In genomic region chr2:137913169-137913568, GRCh38 we compare ENCODE assay signal across 32 cellular contexts. TPM values are rescaled to one million over a fixed set of nuclear protein-coding genes. Genes with fewer than 3 reads are reported as not detected.
"Had no signal": no experiment of that assay in that cellular context is flagged by ENCODE, and none has a peak within 500 bp of the region (broad histone marks: within the 10 kb centered on the region; RNA-seq: fewer than 3 reads in every experiment).

No MANE protein-coding gene starts in this region.

- ATAC-seq: natural killer cell; psoas muscle; right cardiac atrium; stimulated activated memory B cell treated with anti-CD40 and anti-IgM and Interleukin-4, amounts not matched to agents 10 μg/mL and 1 μg/mL and 100 μg/mL, for 72 hours; stimulated activated naive CD8-positive, alpha-beta T cell treated with anti-CD3 and anti-CD28 coated beads, Interleukin-15, amount 100 ng/mL, for 72 hours; stimulated activated naive CD8-positive, alpha-beta T cell treated with anti-CD3 and anti-CD28 coated beads, Interleukin-15, Interleukin-2, amounts not matched to agents 100 U/mL and 50 U/mL, for 24 hours had no signal

- H3K9me3 ChIP-seq: ovary, psoas muscle, right lobe of liver, sigmoid colon, spleen, suprapubic skin, testis, tibial artery, transverse colon, upper lobe of left lung, vagina had no signal

- H3K36me3 Mint-ChIP-seq: natural killer cell; neural progenitor cell; stimulated activated memory B cell treated with anti-CD40 and anti-IgM and Interleukin-4, amounts not matched to agents 10 μg/mL and 1 μg/mL and 100 μg/mL, for 72 hours had no signal

- H3K4me1 Mint-ChIP-seq: natural killer cell; neural progenitor cell; stimulated activated memory B cell treated with anti-CD40 and anti-IgM and Interleukin-4, amounts not matched to agents 10 μg/mL and 1 μg/mL and 100 μg/mL, for 72 hours; stimulated activated naive CD8-positive, alpha-beta T cell treated with anti-CD3 and anti-CD28 coated beads, Interleukin-15, amount 100 ng/mL, for 72 hours had no signal

- H3K4me3 ChIP-seq: neural progenitor cell, ovary, psoas muscle, right lobe of liver, sigmoid colon, skin epidermis, smooth muscle cell, spleen, suprapubic skin, testis, tibial artery, transverse colon, upper lobe of left lung, vagina had no signal

- H3K4me1 ChIP-seq: neural progenitor cell, parathyroid adenoma, psoas muscle, right lobe of liver, sigmoid colon, spleen, suprapubic skin, testis, tibial artery, upper lobe of left lung, vagina had no signal

- DNase-seq: natural killer cell; occipital lobe; ovary; posterior cingulate gyrus; psoas muscle; right cardiac atrium; right lobe of liver; sigmoid colon; spleen; stimulated activated CD4-positive, alpha-beta T cell treated with anti-CD3 and anti-CD28 coated beads, Interleukin-12 subunit alpha, Interleukin-12 subunit beta, amount 100 ng/mL, for 4 hours; stimulated activated CD4-positive, alpha-beta T cell treated with anti-CD3 and anti-CD28 coated beads, Interleukin-1b, Interleukin-23, amount 100 ng/mL, for 48 hours; stimulated activated CD4-positive, alpha-beta T cell treated with anti-CD3 and anti-CD28 coated beads, Interleukin-4, amount 100 ng/mL, for 1 hour; stimulated activated CD4-positive, alpha-beta T cell treated with anti-CD3 and anti-CD28 coated beads, Interleukin-4, amount 100 ng/mL, for 4 hours; stimulated activated CD8-positive, alpha-beta memory T cell treated with anti-CD3 and anti-CD28 coated beads, Interleukin-4, amount 100 ng/mL, for 48 hours; stimulated activated naive CD4-positive, alpha-beta T cell; stimulated activated naive CD8-positive, alpha-beta T cell treated with anti-CD3 and anti-CD28 coated beads, Interleukin-15, amount 100 ng/mL, for 72 hours; stimulated activated naive CD8-positive, alpha-beta T cell treated with anti-CD3 and anti-CD28 coated beads, Interleukin-15, Interleukin-2, amounts not matched to agents 100 U/mL and 50 U/mL, for 24 hours; substantia nigra; testis; tibial artery; transverse colon; upper lobe of left lung had no signal

- H3K9ac ChIP-seq: neural progenitor cell, parathyroid adenoma had no signal

- H3K27me3 Mint-ChIP-seq: progenitor cell of endocrine pancreas had no signal

- H3K27me3 ChIP-seq: neural progenitor cell, ovary, right lobe of liver, sigmoid colon, spleen, suprapubic skin, testis, tibial artery, transverse colon, upper lobe of left lung, vagina had no signal

- H3K27ac Mint-ChIP-seq: natural killer cell; neural progenitor cell; progenitor cell of endocrine pancreas; stimulated activated memory B cell treated with anti-CD40 and anti-IgM and Interleukin-4, amounts not matched to agents 10 μg/mL and 1 μg/mL and 100 μg/mL, for 72 hours; stimulated activated naive CD8-positive, alpha-beta T cell treated with anti-CD3 and anti-CD28 coated beads, Interleukin-15, amount 100 ng/mL, for 72 hours had no signal

- H3K79me2 ChIP-seq: parathyroid adenoma had no signal

- H2AFZ ChIP-seq: neural progenitor cell, parathyroid adenoma had no signal

- H3K9me3 Mint-ChIP-seq: natural killer cell; nephron; neural progenitor cell; stimulated activated memory B cell treated with anti-CD40 and anti-IgM and Interleukin-4, amounts not matched to agents 10 μg/mL and 1 μg/mL and 100 μg/mL, for 72 hours; stimulated activated naive CD8-positive, alpha-beta T cell treated with anti-CD3 and anti-CD28 coated beads, Interleukin-15, amount 100 ng/mL, for 72 hours had no signal

- H3K4me2 ChIP-seq: neural progenitor cell, smooth muscle cell had no signal

- H3K27ac ChIP-seq: neural progenitor cell, ovary, parathyroid adenoma, psoas muscle, right lobe of liver, sigmoid colon, skin epidermis, spleen, suprapubic skin, testis, tibial artery, transverse colon, upper lobe of left lung, vagina had no signal

- H3K36me3 ChIP-seq: neural progenitor cell, ovary, right lobe of liver, sigmoid colon, spleen, suprapubic skin, tibial artery, transverse colon, upper lobe of left lung, vagina had no signal

- H3K4me3 Mint-ChIP-seq: natural killer cell; nephron; neural progenitor cell; stimulated activated memory B cell treated with anti-CD40 and anti-IgM and Interleukin-4, amounts not matched to agents 10 μg/mL and 1 μg/mL and 100 μg/mL, for 72 hours; stimulated activated naive CD8-positive, alpha-beta T cell treated with anti-CD3 and anti-CD28 coated beads, Interleukin-15, amount 100 ng/mL, for 72 hours had no signal

RNA-seq across cellular contexts. Expression of gene HNMT, which starts 51.1 kb away (rescaled TPM):
- polyA plus RNA-seq: neural cell had no signal
